Comparison of ENCODE assay signal across 9 cellular contexts in genomic region chr17:1177099-1177996, GRCh38. TPM values are rescaled to one million over a fixed set of nuclear protein-coding genes. Genes with fewer than 3 reads are reported as not detected.
DNase-seq lines count a peak whose midpoint lies in the region; ATAC-seq and TF ChIP-seq lines count a peak whose summit lies in the region.
"Had no signal": no experiment of that assay in that cellular context is flagged by ENCODE, and none has a peak within 500 bp of the region (broad histone marks: within the 10 kb centered on the region; RNA-seq: fewer than 3 reads in every experiment).

No MANE protein-coding gene starts in this region.

- peak overlapping the region; percentile 55 for H3K4me3 Mint-ChIP-seq in T-helper 2 cell treated with Interferon-gamma antibody and Interleukin-4, amounts not matched to agents 5 μg/mL and 100 μg/mL, for 36 hours
- H3K4me3 Mint-ChIP-seq in T-helper 17 cell = peak overlapping the region; percentile 83

- intact Hi-C loops in spleen (cut with DNase I; ENCODE audit: low total_unique reads) = no loop called here

- no peaks in the 10 kb centered on the region for H3K4me1 Mint-ChIP-seq in T-helper 2 cell treated with Interferon-gamma antibody and Interleukin-4, amounts not matched to agents 5 μg/mL and 100 μg/mL, for 36 hours (ENCODE audit: low read depth)
- H3K4me1 Mint-ChIP-seq in T-helper 17 cell = peaks cover 16% of the 10 kb centered on the region

- no peak overlapping the region for H3K27ac Mint-ChIP-seq in T-helper 2 cell treated with Interferon-gamma antibody and Interleukin-4, amounts not matched to agents 5 μg/mL and 100 μg/mL, for 36 hours
- no peak overlapping the region for H3K27ac Mint-ChIP-seq in T-helper 17 cell

- no peaks in the 10 kb centered on the region for H3K9me3 Mint-ChIP-seq in T-helper 2 cell treated with Interferon-gamma antibody and Interleukin-4, amounts not matched to agents 5 μg/mL and 100 μg/mL, for 36 hours

- H3K4me3 ChIP-seq in fibroblast of villous mesenchyme (ENCODE audit: low read depth, low read length) (no peak overlapping the region), spleen (no peak overlapping the region)

- ATAC-seq in T-helper 17 cell (no peak), HG03135 (IDR thresholded peaks at IDR 0.05; ENCODE audit: unreplicated experiment) (no peak)
- ATAC-seq: activated CD4-positive, CD25-positive, alpha-beta regulatory T cell treated with anti-CD3 and anti-CD28 coated beads, Interleukin-2, amount 50 U/mL, for 24 hours had no signal

- H3K27me3 Mint-ChIP-seq in T-helper 2 cell treated with Interferon-gamma antibody and Interleukin-4, amounts not matched to agents 5 μg/mL and 100 μg/mL, for 36 hours (ENCODE audit: low read depth) = peaks cover 27% of the 10 kb centered on the region
- H3K27me3 Mint-ChIP-seq in T-helper 17 cell = no peaks in the 10 kb centered on the region

- TF ChIP-seq POLR2A in spleen (IDR thresholded peaks at IDR 0.05) = no peak

- H3K9me3 ChIP-seq in T-helper 17 cell (ENCODE audit: control insufficient read depth, low read length, poor library complexity, severe bottlenecking) (no peaks in the 10 kb centered on the region), spleen (no peaks in the 10 kb centered on the region)

- DNase-seq in T-helper 2 cell treated with Interferon-gamma antibody and Interleukin-4, amounts not matched to agents 5 μg/mL and 100 μg/mL, for 36 hours (ENCODE audit: low spot score) = no peak
- DNase-seq in T-helper 2 cell (no peak), T-helper 17 cell (no peak), fibroblast of villous mesenchyme (ENCODE audit: low read depth) (peak; percentile 30), spleen (no peak), mesenteric fat pad (ENCODE audit: low spot score) (no peak), NCI-H1930 (lab: John Stamatoyannopoulos, UW) (no peak)

- H3K36me3 Mint-ChIP-seq in T-helper 2 cell treated with Interferon-gamma antibody and Interleukin-4, amounts not matched to agents 5 μg/mL and 100 μg/mL, for 36 hours (ENCODE audit: low read depth) = no peaks in the 10 kb centered on the region
- peaks cover 2% of the 10 kb centered on the region for H3K36me3 Mint-ChIP-seq in T-helper 17 cell (ENCODE audit: low read depth)

- H3K27me3 ChIP-seq in spleen (replicated peaks in 1 of 7) = peaks cover 0 to 25% (median 5%) of the 10 kb centered on the region in 7 donors

- peaks cover 15 to 85% (median 60%) of the 10 kb centered on the region in 6 donors for H3K4me1 ChIP-seq in spleen

- H3K27ac ChIP-seq in spleen = peak overlapping the region in 5 of 8 donors; percentile 13 to 64 (median 51)

- 58 to 74% (median 62%) methylated on average over 18 to 21 of the region's 21 CpGs for WGBS in spleen, 5 donors

- no peak for TF ChIP-seq CTCF in fibroblast of villous mesenchyme (IDR thresholded peaks at IDR 0.05; ENCODE audit: insufficient read depth, low read depth, low read length)
- no peak for TF ChIP-seq CTCF in spleen (IDR thresholded peaks at IDR 0.05 in 8 of 11, conservative IDR thresholded peaks at IDR 0.05 in 3 of 11)

- peaks cover 0 to 15% (median 0%) of the 10 kb centered on the region in 6 donors for H3K36me3 ChIP-seq in spleen

RNA-seq across cellular contexts. Expression of gene ABR, which starts 2.4 kb away (rescaled TPM):
- 100 to 1,000 TPM; 101 to 130 TPM for total RNA-seq in T-helper 17 cell
- 51.8 and 68.0 TPM in 2 replicates for total RNA-seq in fibroblast of villous mesenchyme
- 100 to 1,000 TPM; 113 to 183 (median 136) TPM for total RNA-seq in spleen
- 10 to 100 TPM; 18.5 to 50.1 (median 22.2) TPM for polyA plus RNA-seq in spleen
- total RNA-seq in mesenteric fat pad = 103 TPM
